ENCODE assay signal across 12 cellular contexts in genomic region chr4:2834001-2834921, GRCh38. TPM values are rescaled to one million over a fixed set of nuclear protein-coding genes. Genes with fewer than 3 reads are reported as not detected.
DNase-seq lines count a peak whose midpoint lies in the region; ATAC-seq and TF ChIP-seq lines count a peak whose summit lies in the region.
"Had no signal": no experiment of that assay in that cellular context is flagged by ENCODE, and none has a peak within 500 bp of the region (broad histone marks: within the 10 kb centered on the region; RNA-seq: fewer than 3 reads in every experiment).

No MANE protein-coding gene starts in this region.

- intact Hi-C loops in right lobe of liver (cut with DNase I): no loop called here

- no peaks in the 10 kb centered on the region for H3K9me3 Mint-ChIP-seq in activated CD8-positive, alpha-beta memory T cell treated with anti-CD3 and anti-CD28 coated beads, Interleukin-2, amount 10 ng/mL, durations not matched to agents 7 days and 5 days (ENCODE audit: low read depth)
- H3K9me3 Mint-ChIP-seq in type B pancreatic cell: no peaks in the 10 kb centered on the region
- H3K9me3 Mint-ChIP-seq: brain; stimulated activated naive CD8-positive, alpha-beta T cell treated with anti-CD3 and anti-CD28 coated beads, Interleukin-15, Interleukin-2, amounts not matched to agents 100 ng/mL and 50 ng/mL, for 24 hours had no signal

- no peaks in the 10 kb centered on the region for H3K9me3 ChIP-seq in right lobe of liver

- no peak overlapping the region for H4K5ac ChIP-seq in mesendoderm (ENCODE audit: low read length)

- H3K4me2 ChIP-seq in mesendoderm (ENCODE audit: low read length): no peak overlapping the region

- no peak overlapping the region for H3K18ac ChIP-seq in mesendoderm (ENCODE audit: low read length)

- peaks cover 22% of the 10 kb centered on the region for H3K36me3 Mint-ChIP-seq in activated CD8-positive, alpha-beta memory T cell treated with anti-CD3 and anti-CD28 coated beads, Interleukin-2, amount 10 ng/mL, durations not matched to agents 7 days and 5 days
- no peaks in the 10 kb centered on the region for H3K36me3 Mint-ChIP-seq in type B pancreatic cell

- H3K4me3 ChIP-seq in right lobe of liver (no peak overlapping the region), mesendoderm (ENCODE audit: low read length) (no peak overlapping the region)

- DNase-seq in activated effector memory CD4-positive, alpha-beta T cell treated with anti-CD3 and anti-CD28 coated beads, Interleukin-2, amount 50 U/mL, for 16 hours: peak; percentile 63
- DNase-seq in activated effector memory CD4-positive, alpha-beta T cell treated with Interleukin-2 at 50 U/mL for 16 hours: no peak
- DNase-seq in activated CD8-positive, alpha-beta memory T cell treated with anti-CD3 and anti-CD28 coated beads, Interleukin-2, amount 10 ng/mL, durations not matched to agents 7 days and 5 days: peak; percentile 48
- DNase-seq in right lobe of liver (peak in 2 of 3 donors; percentile 46 to 52), type B pancreatic cell (ENCODE audit: extremely low spot score, unreplicated experiment) (peak; percentile 64), NCI-H2107 (lab: John Stamatoyannopoulos, UW) (no peak), mesendoderm (no peak)
- DNase-seq: HCEC 1CT, SHP77 treated with DMSO at 0.1 percent for 48 hours had no signal

- no peak for TF ChIP-seq POLR2A in right lobe of liver (IDR thresholded peaks at IDR 0.05)

- H3K4me3 Mint-ChIP-seq in activated CD8-positive, alpha-beta memory T cell treated with anti-CD3 and anti-CD28 coated beads, Interleukin-2, amount 10 ng/mL, durations not matched to agents 7 days and 5 days: no peak overlapping the region
- no peak overlapping the region for H3K4me3 Mint-ChIP-seq in type B pancreatic cell
- H3K4me3 Mint-ChIP-seq: brain had no signal

- peak overlapping the region; percentile 95 for H3K27ac Mint-ChIP-seq in activated CD8-positive, alpha-beta memory T cell treated with anti-CD3 and anti-CD28 coated beads, Interleukin-2, amount 10 ng/mL, durations not matched to agents 7 days and 5 days
- no peak overlapping the region for H3K27ac Mint-ChIP-seq in type B pancreatic cell

- peak; percentile 9 for ATAC-seq in activated CD8-positive, alpha-beta memory T cell treated with anti-CD3 and anti-CD28 coated beads, Interleukin-2, amount 10 ng/mL, durations not matched to agents 7 days and 5 days
- ATAC-seq in right lobe of liver (peak in 2 of 4 donors; percentile 2), HG02885 (IDR thresholded peaks at IDR 0.05; ENCODE audit: poor library complexity, unreplicated experiment) (no peak)

- no peak overlapping the region for H2BK5ac ChIP-seq in mesendoderm (ENCODE audit: low read length)

- H4K8ac ChIP-seq in mesendoderm (ENCODE audit: low read depth, low read length): no peak overlapping the region

- WGBS in right lobe of liver (ENCODE audit: insufficient coverage, low coverage, low lambda C conversion rate, missing lambda C conversion rate): 33% methylated on average over 2 of the region's 13 CpGs
- WGBS in mesendoderm (ENCODE audit: extremely low coverage, insufficient coverage, low lambda C conversion rate): no CpG with 5 or more reads among the region's 13 CpGs

- H3K27me3 ChIP-seq in right lobe of liver (no peaks in the 10 kb centered on the region), mesendoderm (ENCODE audit: insufficient read depth, low read length, poor library complexity) (no peaks in the 10 kb centered on the region)

- H3K79me1 ChIP-seq in mesendoderm (ENCODE audit: low read length): no peaks in the 10 kb centered on the region

- H2AK5ac ChIP-seq in mesendoderm (ENCODE audit: low read length): no peak overlapping the region

- TF ChIP-seq CTCF in right lobe of liver (IDR thresholded peaks at IDR 0.05) (no peak), type B pancreatic cell (conservative IDR thresholded peaks at IDR 0.05) (no peak)

- H3K4ac ChIP-seq in mesendoderm (ENCODE audit: low read depth, low read length): no peak overlapping the region

- no peak overlapping the region for H3K9ac ChIP-seq in mesendoderm (ENCODE audit: low read length)

- H3K4me1 Mint-ChIP-seq in activated CD8-positive, alpha-beta memory T cell treated with anti-CD3 and anti-CD28 coated beads, Interleukin-2, amount 10 ng/mL, durations not matched to agents 7 days and 5 days: peaks cover 59% of the 10 kb centered on the region
- H3K4me1 Mint-ChIP-seq in type B pancreatic cell (ENCODE audit: unreplicated experiment): no peaks in the 10 kb centered on the region

- no peak overlapping the region for H3K27ac ChIP-seq in right lobe of liver
- H3K27ac ChIP-seq in mesendoderm (ENCODE audit: low read depth, low read length): no peak overlapping the region

- no peak overlapping the region for H3K56ac ChIP-seq in mesendoderm (ENCODE audit: low read length)

- no peak overlapping the region for H2BK120ac ChIP-seq in mesendoderm (ENCODE audit: low read depth, low read length)

- H2BK15ac ChIP-seq in mesendoderm (replicated peaks; ENCODE audit: low read depth): no peak overlapping the region

- H3K27me3 Mint-ChIP-seq in activated CD8-positive, alpha-beta memory T cell treated with anti-CD3 and anti-CD28 coated beads, Interleukin-2, amount 10 ng/mL, durations not matched to agents 7 days and 5 days: no peaks in the 10 kb centered on the region
- H3K27me3 Mint-ChIP-seq in type B pancreatic cell: no peaks in the 10 kb centered on the region
- H3K27me3 Mint-ChIP-seq: brain; stimulated activated naive CD8-positive, alpha-beta T cell treated with anti-CD3 and anti-CD28 coated beads, Interleukin-15, Interleukin-2, amounts not matched to agents 100 ng/mL and 50 ng/mL, for 24 hours had no signal

- no peaks in the 10 kb centered on the region for H3K79me2 ChIP-seq in mesendoderm (ENCODE audit: control insufficient read depth, insufficient read depth, low read length)

- no peak overlapping the region for H3K23ac ChIP-seq in mesendoderm (ENCODE audit: low read length)

- H3K36me3 ChIP-seq in right lobe of liver (peaks cover 0 to 54% (median 25%) of the 10 kb centered on the region in 4 donors), mesendoderm (ENCODE audit: control insufficient read depth, insufficient read depth, low read length) (peaks cover 11% of the 10 kb centered on the region)

- H3K4me1 ChIP-seq in right lobe of liver: peaks cover 0 to 33% (median 4%) of the 10 kb centered on the region in 4 donors
- peaks cover 2% of the 10 kb centered on the region for H3K4me1 ChIP-seq in mesendoderm (ENCODE audit: control insufficient read depth, low read depth, low read length)

- CTCF ChIA-PET in activated CD8-positive, alpha-beta memory T cell treated with anti-CD3 and anti-CD28 coated beads, Interleukin-2, amount 10 ng/mL, durations not matched to agents 7 days and 5 days (lab: Charles Lee): interaction anchor here (1.0 to 2.3 kb wide), 5 partner anchors 10 to 114 kb away, joined by 3 to 12 read pairs (median 7); partner anchors contain the start of gene ADD1

RNA-seq across cellular contexts. Expression of gene ADD1, which starts 9.4 kb away (rescaled TPM):
- total RNA-seq in activated CD8-positive, alpha-beta memory T cell treated with anti-CD3 and anti-CD28 coated beads, Interleukin-2, amount 10 ng/mL, durations not matched to agents 7 days and 5 days: 100 to 1,000 TPM; 251 to 260 TPM
- total RNA-seq in right lobe of liver: 100 to 1,000 TPM in 3 of 6 experiments, 10 to 100 TPM in 3; 94.4 to 120 (median 103) TPM
- total RNA-seq in type B pancreatic cell (ENCODE audit: low replicate concordance): 197 and 235 TPM in 2 replicates
- polyA plus RNA-seq in mesendoderm (2013, experiment 1 of 2): 202 TPM
- polyA plus RNA-seq in mesendoderm (2013, experiment 2 of 2): 195 TPM

RNA-seq across cellular contexts. Expression of gene SH3BP2, which starts 41.4 kb away (rescaled TPM):
- total RNA-seq in activated CD8-positive, alpha-beta memory T cell treated with anti-CD3 and anti-CD28 coated beads, Interleukin-2, amount 10 ng/mL, durations not matched to agents 7 days and 5 days: 100 to 1,000 TPM in 1 of 2 experiments, 10 to 100 TPM in 1; 88.0 to 105 TPM
- total RNA-seq in right lobe of liver: 10 to 100 TPM; 34.9 to 51.8 (median 40.7) TPM
- 31.4 and 45.4 TPM in 2 replicates for total RNA-seq in type B pancreatic cell (ENCODE audit: low replicate concordance)
- 19.3 TPM for polyA plus RNA-seq in mesendoderm (2013, experiment 1 of 2)
- 19.0 TPM for polyA plus RNA-seq in mesendoderm (2013, experiment 2 of 2)

Comparison
In these comparisons a context has a peak if more than half of its experiments do, and no peak if none do; other contexts are left out.
1. DNase-seq: peak in activated effector memory CD4-positive, alpha-beta T cell treated with anti-CD3 and anti-CD28 coated beads, Interleukin-2, amount 50 U/mL, for 16 hours (single experiment), activated CD8-positive, alpha-beta memory T cell treated with anti-CD3 and anti-CD28 coated beads, Interleukin-2, amount 10 ng/mL, durations not matched to agents 7 days and 5 days (single experiment), right lobe of liver (2 of 3) and type B pancreatic cell (single experiment); none in activated effector memory CD4-positive, alpha-beta T cell treated with Interleukin-2 at 50 U/mL for 16 hours (single experiment), NCI-H2107 (single experiment) and mesendoderm (single experiment).